ENCODE assay signal across 8 cellular contexts in genomic region chr1:19643602-19644419, GRCh38. TPM values are rescaled to one million over a fixed set of nuclear protein-coding genes. Genes with fewer than 3 reads are reported as not detected.
DNase-seq lines count a peak whose midpoint lies in the region; ATAC-seq and TF ChIP-seq lines count a peak whose summit lies in the region.

Gene NBL1, plus strand, starts transcription at chr1:19644311. Its CDS starts 10,720 bp downstream, at chr1:19655031.

- peak within 1 kb of the TSS; percentile 87 for H2BK120ac ChIP-seq in neuronal stem cell (ENCODE audit: low read depth, low read length)

- no peaks in the 10 kb centered on the region for H3K9me3 ChIP-seq in gastroesophageal sphincter
- no peaks in the 10 kb centered on the region for H3K9me3 ChIP-seq in neuronal stem cell (replicated peaks in 1 of 2; ENCODE audit: control insufficient read depth in 2 of 2, insufficient read depth in 1 of 2, low read depth in 1 of 2, low read length in 2 of 2)
- no peaks in the 10 kb centered on the region for H3K9me3 ChIP-seq in suprapubic skin

- peak within 1 kb of the TSS; percentile 90 for H3K14ac ChIP-seq in neuronal stem cell (ENCODE audit: low read length)

- peaks cover 12% of the 10 kb centered on the region for H3K79me1 ChIP-seq in neuronal stem cell (ENCODE audit: low read depth, low read length)

- H3K27me3 ChIP-seq in gastroesophageal sphincter (no peaks in the 10 kb centered on the region), neuronal stem cell (ENCODE audit: control insufficient read depth in 3 of 3, insufficient read depth in 3 of 3, low read depth in 1 of 3, low read length in 3 of 3) (peaks cover 3 to 63% (median 40%) of the 10 kb centered on the region in 3 experiments), suprapubic skin (no peaks in the 10 kb centered on the region)

- TF ChIP-seq CTCF in gastroesophageal sphincter (IDR thresholded peaks at IDR 0.05), result peak in 2 of 4 experiments; percentile 12
- no peak for TF ChIP-seq CTCF in suprapubic skin (IDR thresholded peaks at IDR 0.05)

- peak within 1 kb of the TSS; percentile 9 for H4K8ac ChIP-seq in neuronal stem cell (ENCODE audit: low read depth, low read length)

- TF ChIP-seq EP300 in gastroesophageal sphincter (IDR thresholded peaks at IDR 0.05), result no peak
- TF ChIP-seq EP300 in suprapubic skin (IDR thresholded peaks at IDR 0.05), result no peak

- peak; percentile 59 to 72 for TF ChIP-seq POLR2A in gastroesophageal sphincter (IDR thresholded peaks at IDR 0.05)
- TF ChIP-seq POLR2A in suprapubic skin (IDR thresholded peaks at IDR 0.05), result peak in 1 of 2 donors; percentile 43

- H3K27ac ChIP-seq in gastroesophageal sphincter (peak within 1 kb of the TSS; percentile 89 to 99 (median 96)), neuronal stem cell (replicated peaks; ENCODE audit: low read length) (no peak within 1 kb of the TSS), suprapubic skin (peak within 1 kb of the TSS; percentile 95)

- H3K4me3 ChIP-seq in gastroesophageal sphincter, result peak within 1 kb of the TSS; percentile 74 to 89
- peak within 1 kb of the TSS; percentile 53 to 91 for H3K4me3 ChIP-seq in neuronal stem cell (ENCODE audit: low read length in 2 of 2)
- peak within 1 kb of the TSS; percentile 90 for H3K4me3 ChIP-seq in suprapubic skin

- peak; percentile 85 for ATAC-seq in gastroesophageal sphincter

- peak; percentile 74 for DNase-seq in NCI-H82 (lab: John Stamatoyannopoulos, UW)
- no peak for DNase-seq in NCI-H82 treated with DMSO at 0.1 percent for 48 hours (lab: John Stamatoyannopoulos, UW; ENCODE audit: unreplicated experiment)
- peak; percentile 54 for DNase-seq in RPMI8226
- DNase-seq in activated naive CD4-positive, alpha-beta T cell (lab: John Stamatoyannopoulos, UW), result peak in 3 of 4 experiments; percentile 30 to 71 (median 47)
- DNase-seq in neuronal stem cell (ENCODE audit: low spot score), result no peak
- peak in 1 of 2 donors; percentile 80 for DNase-seq in suprapubic skin (ENCODE audit: low spot score in 2 of 2)
- no peak for DNase-seq in middle frontal gyrus (ENCODE audit: extremely low spot score, low spot score)

- peak within 1 kb of the TSS; percentile 86 for H3K23ac ChIP-seq in neuronal stem cell (ENCODE audit: low read depth, low read length, poor library complexity)

- peak within 1 kb of the TSS; percentile 96 for H2AFZ ChIP-seq in neuronal stem cell (ENCODE audit: low read length)

- H2BK12ac ChIP-seq in neuronal stem cell (ENCODE audit: low read length), result no peak within 1 kb of the TSS

- 0% methylated on average over 9 of the region's 94 CpGs; no CpG with 5 or more reads in 1 of the 2 donors for WGBS in gastroesophageal sphincter (ENCODE audit: low coverage in 1 of 2), 2 donors
- no CpG with 5 or more reads among the region's 94 CpGs for WGBS in neuronal stem cell (ENCODE audit: extremely low coverage in 2 of 2, insufficient read length in 2 of 2, insufficient replicate concordance in 1 of 2), 2 donors
- 0% methylated on average over 6 of the region's 94 CpGs for WGBS in suprapubic skin

- H3K4me1 ChIP-seq in gastroesophageal sphincter (peaks cover 0 to 69% (median 43%) of the 10 kb centered on the region in 3 donors), neuronal stem cell (ENCODE audit: control insufficient read depth in 2 of 2, insufficient read depth in 1 of 2, low read depth in 1 of 2, low read length in 2 of 2) (peaks cover 14 to 15% of the 10 kb centered on the region in 2 donors), suprapubic skin (peaks cover 70% of the 10 kb centered on the region)

- peak within 1 kb of the TSS; percentile 97 for H2BK15ac ChIP-seq in neuronal stem cell (ENCODE audit: low read length)

- H3K18ac ChIP-seq in neuronal stem cell (ENCODE audit: low read length), result peak within 1 kb of the TSS; percentile 97

- H3K4me2 ChIP-seq in neuronal stem cell (ENCODE audit: insufficient read depth, low read length, poor library complexity, severe bottlenecking), result peak within 1 kb of the TSS; percentile 95

- peak within 1 kb of the TSS; percentile 75 for H4K91ac ChIP-seq in neuronal stem cell (ENCODE audit: low read depth, low read length, poor library complexity)

- H3K36me3 ChIP-seq in gastroesophageal sphincter (no peaks in the 10 kb centered on the region), neuronal stem cell (replicated peaks in 1 of 2; ENCODE audit: control insufficient read depth in 2 of 2, insufficient read depth in 2 of 2, low read length in 2 of 2) (no peaks in the 10 kb centered on the region), suprapubic skin (no peaks in the 10 kb centered on the region)

- H2BK5ac ChIP-seq in neuronal stem cell (ENCODE audit: low read length), result peak within 1 kb of the TSS; percentile 69

- peak within 1 kb of the TSS; percentile 56 for H3K4ac ChIP-seq in neuronal stem cell (ENCODE audit: low read length)

- peak within 1 kb of the TSS; percentile 94 for H3K9ac ChIP-seq in neuronal stem cell (ENCODE audit: low read depth, low read length, poor library complexity)

- peak within 1 kb of the TSS; percentile 86 for H2AK5ac ChIP-seq in neuronal stem cell (ENCODE audit: low read depth, low read length)

RNA-seq across cellular contexts. Expression of gene NBL1, which starts in this region (rescaled TPM):
- 100 to 1,000 TPM; 203 to 343 (median 301) TPM for total RNA-seq in gastroesophageal sphincter
- 21.8 TPM for polyA plus RNA-seq in neuronal stem cell (2013, experiment 1 of 2)
- polyA plus RNA-seq in neuronal stem cell (2013, experiment 2 of 2), result 20.7 TPM
- 100 to 1,000 TPM; 144 to 197 (median 167) TPM for total RNA-seq in suprapubic skin

Comparison
In these comparisons a context has a peak if more than half of its experiments do, and no peak if none do; other contexts are left out.
1. DNase-seq: peak in NCI-H82 (single experiment), RPMI8226 (single experiment) and activated naive CD4-positive, alpha-beta T cell (3 of 4); none in NCI-H82 treated with DMSO at 0.1 percent for 48 hours (single experiment), neuronal stem cell (single experiment) and middle frontal gyrus (single experiment).
2. Peak in every context shown above with its lines, with median percentiles within 50 percentile points of each other: H3K4me3 ChIP-seq.